ENCODE assay signal across 24 cellular contexts in the genomic region with DNA sequence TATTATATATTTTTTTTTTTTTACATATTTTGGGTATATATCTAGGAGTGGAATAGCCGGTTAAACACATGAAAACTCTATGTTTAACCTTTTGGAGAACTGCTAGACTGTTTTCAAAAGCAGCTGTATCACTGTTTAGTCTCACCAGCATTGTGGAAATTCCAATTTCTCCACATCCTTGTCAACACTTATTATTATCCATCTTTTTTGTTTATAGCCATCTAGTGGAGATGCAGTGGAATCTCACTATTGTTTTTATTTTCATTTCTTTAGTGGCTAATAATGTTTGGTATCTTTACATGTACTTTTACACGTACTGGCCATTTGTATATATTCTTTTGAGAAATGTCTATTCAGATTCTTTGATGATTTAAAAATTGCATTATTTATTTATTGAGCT. TPM values are rescaled to one million over a fixed set of nuclear protein-coding genes. Genes with fewer than 3 reads are reported as not detected.
A peak's percentile ranks its signal among the peaks of the same experiment; 100 is the strongest.
DNase-seq lines count a peak whose midpoint lies in the region; ATAC-seq and TF ChIP-seq lines count a peak whose summit lies in the region.
"Had no signal": no experiment of that assay in that cellular context is flagged by ENCODE, and none has a peak within 500 bp of the region (broad histone marks: within the 10 kb centered on the region; RNA-seq: fewer than 3 reads in every experiment).

No MANE protein-coding gene starts in this region.

- H3K36me3 Mint-ChIP-seq in CD14-positive monocyte (peaks cover 33 to 68% of the 10 kb centered on the region in 2 donors), HFFc6 (ENCODE audit: low read depth) (peaks cover 44% of the 10 kb centered on the region), mesothelial cell of epicardium (peaks cover 69% of the 10 kb centered on the region), WTC11 (peaks cover 74% of the 10 kb centered on the region)

- in situ Hi-C loops in HAP-1 (cut with MboI; ENCODE audit: low sequenced_read_pairs) = no loop called here

- no peaks in the 10 kb centered on the region for H3K9me3 ChIP-seq in HAP-1
- H3K9me3 ChIP-seq: body of pancreas, Caco-2, esophagus muscularis mucosa, neutrophil, testis had no signal

- ATAC-seq in WTC11 (no peak), HG03097 (IDR thresholded peaks at IDR 0.05; ENCODE audit: low FRiP score, unreplicated experiment) (no peak), GM21390 (IDR thresholded peaks at IDR 0.05; ENCODE audit: unreplicated experiment) (no peak)
- ATAC-seq: activated naive CD8-positive, alpha-beta T cell treated with anti-CD3 and anti-CD28 coated beads, Interleukin-2, amount 50 U/mL, for 24 hours; body of pancreas; stimulated activated naive B cell treated with anti-CD40 and anti-IgM and Interleukin-4, amounts not matched to agents 10 μg/mL and 1 μg/mL and 100 μg/mL, for 72 hours had no signal

- DNase-seq in CD14-positive monocyte (ENCODE audit: low spot score) = no peak
- no peak for DNase-seq in HFFc6
- DNase-seq in RWPE1 (ENCODE audit: low spot score) = no peak
- no peak for DNase-seq in mesothelial cell of epicardium (ENCODE audit: low spot score in 2 of 2, unreplicated experiment in 2 of 2)
- no peak for DNase-seq in WTC11 (ENCODE audit: low spot score)
- DNase-seq in HAP-1 (ENCODE audit: low spot score in 2 of 2) = no peak
- DNase-seq: activated CD4-positive, alpha-beta memory T cell treated with anti-CD3 and anti-CD28 coated beads for 36 hours; activated gamma-delta T cell; activated naive CD8-positive, alpha-beta T cell treated with anti-CD3 and anti-CD28 coated beads, Interleukin-2, amount 50 U/mL, for 24 hours; activated T-cell treated with anti-CD3 and anti-CD28 coated beads for 4 hours; body of pancreas; Caco-2; effector CD4-positive, alpha-beta T cell; H7; NCI-H1417; NK-92 treated with Interleukin-12 subunit alpha and Interleukin-12 subunit beta, amount 100 ng/mL, for 24 hours; small intestine; stimulated activated CD4-positive, alpha-beta T cell treated with anti-CD3 and anti-CD28 coated beads, Interleukin-2, amount 100 ng/mL, for 48 hours; stimulated activated naive B cell treated with anti-CD40 and anti-IgM and Interleukin-4, amounts not matched to agents 10 μg/mL and 1 μg/mL and 100 μg/mL, for 72 hours; testis had no signal

- no peaks in the 10 kb centered on the region for H3K4me1 ChIP-seq in HAP-1
- H3K4me1 ChIP-seq: body of pancreas, Caco-2, esophagus muscularis mucosa, testis had no signal

- no peaks in the 10 kb centered on the region for H3K27me3 ChIP-seq in HAP-1 (ENCODE audit: low read depth)
- H3K27me3 ChIP-seq: body of pancreas, esophagus muscularis mucosa, neutrophil, testis had no signal

- H3K27me3 Mint-ChIP-seq in CD14-positive monocyte (ENCODE audit: low read depth in 3 of 3) (peaks cover 0 to 1% (median 0%) of the 10 kb centered on the region in 3 donors), HFFc6 (ENCODE audit: insufficient read depth) (no peaks in the 10 kb centered on the region; the same call in 1 of the 2 replicates), mesothelial cell of epicardium (ENCODE audit: low read depth) (no peaks in the 10 kb centered on the region), WTC11 (ENCODE audit: low read depth) (no peaks in the 10 kb centered on the region)
- H3K27me3 Mint-ChIP-seq: activated CD4-positive, alpha-beta memory T cell treated with anti-CD3 and anti-CD28 coated beads for 36 hours; activated naive CD8-positive, alpha-beta T cell treated with anti-CD3 and anti-CD28 coated beads, Interleukin-2, amount 50 U/mL, for 24 hours; stimulated activated naive B cell treated with anti-CD40 and anti-IgM and Interleukin-4, amounts not matched to agents 10 μg/mL and 1 μg/mL and 100 μg/mL, for 72 hours had no signal

- no peak overlapping the region for H3K4me3 Mint-ChIP-seq in CD14-positive monocyte
- no peak overlapping the region for H3K4me3 Mint-ChIP-seq in HFFc6
- no peak overlapping the region for H3K4me3 Mint-ChIP-seq in mesothelial cell of epicardium
- no peak overlapping the region for H3K4me3 Mint-ChIP-seq in WTC11
- H3K4me3 Mint-ChIP-seq: activated CD4-positive, alpha-beta memory T cell treated with anti-CD3 and anti-CD28 coated beads for 36 hours; activated naive CD8-positive, alpha-beta T cell treated with anti-CD3 and anti-CD28 coated beads, Interleukin-2, amount 50 U/mL, for 24 hours; stimulated activated naive B cell treated with anti-CD40 and anti-IgM and Interleukin-4, amounts not matched to agents 10 μg/mL and 1 μg/mL and 100 μg/mL, for 72 hours had no signal

- CTCF ChIA-PET in RWPE1 (lab: Yijun Ruan, JAX) = interaction anchor here (0.6 kb wide), 1 partner anchor 23 kb away, joined by 5 read pairs; no protein-coding TSS in a partner anchor
- CTCF ChIA-PET in WTC11 (lab: Charles Lee) = no interaction called here

- H3K4me1 Mint-ChIP-seq in CD14-positive monocyte = no peaks in the 10 kb centered on the region
- no peaks in the 10 kb centered on the region for H3K4me1 Mint-ChIP-seq in HFFc6 (ENCODE audit: low read depth)
- H3K4me1 Mint-ChIP-seq in mesothelial cell of epicardium = no peaks in the 10 kb centered on the region
- no peaks in the 10 kb centered on the region for H3K4me1 Mint-ChIP-seq in WTC11
- H3K4me1 Mint-ChIP-seq: activated naive CD8-positive, alpha-beta T cell treated with anti-CD3 and anti-CD28 coated beads, Interleukin-2, amount 50 U/mL, for 24 hours had no signal

- H3K9me3 Mint-ChIP-seq in CD14-positive monocyte = peaks cover 2 to 11% (median 5%) of the 10 kb centered on the region in 7 donors
- peaks cover 8% of the 10 kb centered on the region; the same call in 1 of the 2 replicates for H3K9me3 Mint-ChIP-seq in HFFc6
- H3K9me3 Mint-ChIP-seq in mesothelial cell of epicardium = peaks cover 24% of the 10 kb centered on the region
- peaks cover 20% of the 10 kb centered on the region for H3K9me3 Mint-ChIP-seq in WTC11

- no peaks in the 10 kb centered on the region; the same call in 1 of the 2 replicates for H3K36me3 ChIP-seq in HAP-1 (replicated peaks)

- no peak overlapping the region for H3K27ac ChIP-seq in RWPE1
- H3K27ac ChIP-seq: body of pancreas, esophagus muscularis mucosa, neutrophil, testis had no signal

- H3K27ac Mint-ChIP-seq in CD14-positive monocyte (no peak overlapping the region), HFFc6 (no peak overlapping the region), mesothelial cell of epicardium (no peak overlapping the region), WTC11 (no peak overlapping the region)
- H3K27ac Mint-ChIP-seq: activated CD4-positive, alpha-beta memory T cell treated with anti-CD3 and anti-CD28 coated beads for 36 hours; activated naive CD8-positive, alpha-beta T cell treated with anti-CD3 and anti-CD28 coated beads, Interleukin-2, amount 50 U/mL, for 24 hours; stimulated activated naive B cell treated with anti-CD40 and anti-IgM and Interleukin-4, amounts not matched to agents 10 μg/mL and 1 μg/mL and 100 μg/mL, for 72 hours had no signal

- intact Hi-C loops in CD14-positive monocyte (cut with micrococcal nuclease) = no loop called here

- no peak overlapping the region for H3K4me3 ChIP-seq in HAP-1
- H3K4me3 ChIP-seq: body of pancreas, esophagus muscularis mucosa, testis had no signal

- POLR2A ChIA-PET in RWPE1 (lab: Yijun Ruan, JAX; ENCODE audit: low non-redundant PET) (no interaction called here), WTC11 (lab: Charles Lee) (no interaction called here)

- TF ChIP-seq CTCF in CD14-positive monocyte (IDR thresholded peaks at IDR 0.05) = peak; percentile 15
- TF ChIP-seq CTCF in HFFc6 (IDR thresholded peaks at IDR 0.05) = peak; percentile 52
- TF ChIP-seq CTCF in RWPE1 (conservative IDR thresholded peaks at IDR 0.05; ENCODE audit: low read depth) = peak; percentile 15; the same call in 1 of the 2 replicates
- TF ChIP-seq CTCF in mesothelial cell of epicardium (IDR thresholded peaks at IDR 0.05; ENCODE audit: unreplicated experiment) = peak; percentile 50
- TF ChIP-seq CTCF in WTC11 (IDR thresholded peaks at IDR 0.05) = no peak

TF ChIP-seq in WTC11, 78 proteins besides CTCF, POLR2A, EP300 and RAD21 (continues in another document):
- TF ChIP-seq, protein P1, sequence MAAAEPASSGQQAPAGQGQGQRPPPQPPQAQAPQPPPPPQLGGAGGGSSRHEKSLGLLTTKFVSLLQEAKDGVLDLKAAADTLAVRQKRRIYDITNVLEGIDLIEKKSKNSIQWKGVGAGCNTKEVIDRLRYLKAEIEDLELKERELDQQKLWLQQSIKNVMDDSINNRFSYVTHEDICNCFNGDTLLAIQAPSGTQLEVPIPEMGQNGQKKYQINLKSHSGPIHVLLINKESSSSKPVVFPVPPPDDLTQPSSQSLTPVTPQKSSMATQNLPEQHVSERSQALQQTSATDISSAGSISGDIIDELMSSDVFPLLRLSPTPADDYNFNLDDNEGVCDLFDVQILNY (CRISPR knock-in tag; IDR thresholded peaks at IDR 0.05) = no peak
- TF ChIP-seq, protein P2, sequence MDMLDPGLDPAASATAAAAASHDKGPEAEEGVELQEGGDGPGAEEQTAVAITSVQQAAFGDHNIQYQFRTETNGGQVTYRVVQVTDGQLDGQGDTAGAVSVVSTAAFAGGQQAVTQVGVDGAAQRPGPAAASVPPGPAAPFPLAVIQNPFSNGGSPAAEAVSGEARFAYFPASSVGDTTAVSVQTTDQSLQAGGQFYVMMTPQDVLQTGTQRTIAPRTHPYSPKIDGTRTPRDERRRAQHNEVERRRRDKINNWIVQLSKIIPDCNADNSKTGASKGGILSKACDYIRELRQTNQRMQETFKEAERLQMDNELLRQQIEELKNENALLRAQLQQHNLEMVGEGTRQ (CRISPR knock-in tag; IDR thresholded peaks at IDR 0.05) = no peak
- TF ChIP-seq, protein P3, sequence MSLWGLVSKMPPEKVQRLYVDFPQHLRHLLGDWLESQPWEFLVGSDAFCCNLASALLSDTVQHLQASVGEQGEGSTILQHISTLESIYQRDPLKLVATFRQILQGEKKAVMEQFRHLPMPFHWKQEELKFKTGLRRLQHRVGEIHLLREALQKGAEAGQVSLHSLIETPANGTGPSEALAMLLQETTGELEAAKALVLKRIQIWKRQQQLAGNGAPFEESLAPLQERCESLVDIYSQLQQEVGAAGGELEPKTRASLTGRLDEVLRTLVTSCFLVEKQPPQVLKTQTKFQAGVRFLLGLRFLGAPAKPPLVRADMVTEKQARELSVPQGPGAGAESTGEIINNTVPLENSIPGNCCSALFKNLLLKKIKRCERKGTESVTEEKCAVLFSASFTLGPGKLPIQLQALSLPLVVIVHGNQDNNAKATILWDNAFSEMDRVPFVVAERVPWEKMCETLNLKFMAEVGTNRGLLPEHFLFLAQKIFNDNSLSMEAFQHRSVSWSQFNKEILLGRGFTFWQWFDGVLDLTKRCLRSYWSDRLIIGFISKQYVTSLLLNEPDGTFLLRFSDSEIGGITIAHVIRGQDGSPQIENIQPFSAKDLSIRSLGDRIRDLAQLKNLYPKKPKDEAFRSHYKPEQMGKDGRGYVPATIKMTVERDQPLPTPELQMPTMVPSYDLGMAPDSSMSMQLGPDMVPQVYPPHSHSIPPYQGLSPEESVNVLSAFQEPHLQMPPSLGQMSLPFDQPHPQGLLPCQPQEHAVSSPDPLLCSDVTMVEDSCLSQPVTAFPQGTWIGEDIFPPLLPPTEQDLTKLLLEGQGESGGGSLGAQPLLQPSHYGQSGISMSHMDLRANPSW (CRISPR knock-in tag; conservative IDR thresholded peaks at IDR 0.05; ENCODE audit: low read depth) = no peak

RNA-seq across cellular contexts. Expression of a gene that starts 22.7 kb away (rescaled TPM):
- under 1 TPM in 1 of 2 donors, not detected in 1; 0.24 TPM for polyA plus RNA-seq in CD14-positive monocyte
- total RNA-seq in HFFc6 (2021; fragmentation: NEBNext Ultra II Directional; extraction: Animal tissue kit (Norgen Biotek cat#: 25700)) = 1 to 10 TPM in 5 of 6 experiments, under 1 TPM in 1; 0.71 to 1.8 (median 1.2) TPM
- 16.1 to 17.7 TPM (median 17.1 TPM) in 3 replicates for total RNA-seq in mesothelial cell of epicardium
- total RNA-seq in WTC11 (2021) = 5.9 to 7.4 TPM (median 6.5 TPM) in 3 replicates
